11 cellular contexts compared by ENCODE assay signal in genomic region chr1:184879876-184880275, GRCh38.
"Had no signal": no experiment of that assay in that cellular context is flagged by ENCODE, and none has a peak within 500 bp of the region (broad histone marks: within the 10 kb centered on the region; RNA-seq: fewer than 3 reads in every experiment).

No MANE protein-coding gene starts in this region.

- H3K27me3 ChIP-seq: transverse colon had no signal

- H3K36me3 ChIP-seq: prostate gland, transverse colon had no signal

- DNase-seq: activated CD4-positive, alpha-beta memory T cell treated with anti-CD3 and anti-CD28 coated beads for 36 hours; activated CD8-positive, alpha-beta memory T cell treated with anti-CD3 and anti-CD28 coated beads, Interleukin-2, amount 10 ng/mL, durations not matched to agents 7 days and 5 days; activated naive CD4-positive, alpha-beta T cell treated with anti-CD3 and anti-CD28 coated beads, Interleukin-2, amount 10 ng/mL, durations not matched to agents 7 days and 5 days; activated T-cell treated with anti-CD3 and anti-CD28 coated beads, Interleukin-2, amount 50 U/mL, for 1 hour; hypothalamus; SK-N-SH; stimulated activated CD4-positive, alpha-beta T cell treated with anti-CD3 and anti-CD28 coated beads, Interleukin-1b, Interleukin-23, amount 100 ng/mL, for 48 hours; T-helper 1 cell; transverse colon had no signal

- H3K9ac ChIP-seq: SK-N-SH had no signal

- H3K9me3 ChIP-seq: prostate gland, SK-N-SH, transverse colon had no signal

- H3K9me3 Mint-ChIP-seq: activated CD4-positive, alpha-beta memory T cell treated with anti-CD3 and anti-CD28 coated beads for 36 hours; activated naive CD4-positive, alpha-beta T cell treated with anti-CD3 and anti-CD28 coated beads, Interleukin-2, amount 10 ng/mL, durations not matched to agents 7 days and 5 days had no signal

- H3K4me3 Mint-ChIP-seq: activated CD4-positive, alpha-beta memory T cell treated with anti-CD3 and anti-CD28 coated beads for 36 hours; activated CD8-positive, alpha-beta memory T cell treated with anti-CD3 and anti-CD28 coated beads, Interleukin-2, amount 10 ng/mL, durations not matched to agents 7 days and 5 days; activated naive CD4-positive, alpha-beta T cell treated with anti-CD3 and anti-CD28 coated beads, Interleukin-2, amount 10 ng/mL, durations not matched to agents 7 days and 5 days had no signal

- ATAC-seq: activated CD8-positive, alpha-beta memory T cell treated with anti-CD3 and anti-CD28 coated beads, Interleukin-2, amount 10 ng/mL, durations not matched to agents 7 days and 5 days; sciatic nerve had no signal

- H3K4me3 ChIP-seq: prostate gland, transverse colon had no signal

- H3K27me3 Mint-ChIP-seq: activated CD4-positive, alpha-beta memory T cell treated with anti-CD3 and anti-CD28 coated beads for 36 hours; activated CD8-positive, alpha-beta memory T cell treated with anti-CD3 and anti-CD28 coated beads, Interleukin-2, amount 10 ng/mL, durations not matched to agents 7 days and 5 days had no signal

- H3K4me1 ChIP-seq: prostate gland had no signal

- H3K27ac Mint-ChIP-seq: activated CD4-positive, alpha-beta memory T cell treated with anti-CD3 and anti-CD28 coated beads for 36 hours; activated CD8-positive, alpha-beta memory T cell treated with anti-CD3 and anti-CD28 coated beads, Interleukin-2, amount 10 ng/mL, durations not matched to agents 7 days and 5 days; activated naive CD4-positive, alpha-beta T cell treated with anti-CD3 and anti-CD28 coated beads, Interleukin-2, amount 10 ng/mL, durations not matched to agents 7 days and 5 days had no signal
